In genomic region chr17:61862105-61862574, GRCh38 we compare ENCODE assay signal across 9 cellular contexts. TPM values are rescaled to one million over a fixed set of nuclear protein-coding genes. Genes with fewer than 3 reads are reported as not detected.
DNase-seq lines count a peak whose midpoint lies in the region; ATAC-seq, FAIRE-seq and TF ChIP-seq lines count a peak whose summit lies in the region.
"Had no signal": no experiment of that assay in that cellular context is flagged by ENCODE, and none has a peak within 500 bp of the region (broad histone marks: within the 10 kb centered on the region; RNA-seq: fewer than 3 reads in every experiment).

No MANE protein-coding gene starts in this region.

- H3K79me2 ChIP-seq in Loucy (ENCODE audit: insufficient read depth, low read length) (peaks cover 43% of the 10 kb centered on the region), GM12878 (ENCODE audit: control insufficient read depth, insufficient read depth, low read length) (peaks cover 27% of the 10 kb centered on the region)

- H3K4me1 Mint-ChIP-seq in natural killer cell treated with Interleukin-12 subunit alpha and Interleukin-12 subunit beta and Interleukin-15 and Interleukin-18, amount 100 ng/mL, for 72 hours (ENCODE audit: low read depth in 2 of 2) = peaks cover 15 to 27% of the 10 kb centered on the region in 2 donors

- H4K20me1 ChIP-seq in Loucy (ENCODE audit: insufficient read depth, low read length, poor library complexity, severe bottlenecking) (peaks cover 9% of the 10 kb centered on the region), GM12878 (ENCODE audit: control insufficient read depth, insufficient read depth) (no peaks in the 10 kb centered on the region)

- FAIRE-seq in GM12878 (lab: Jason Lieb, UNC) (peak; percentile 47), kidney (lab: Jason Lieb, UNC) (no peak)

- in situ Hi-C loops in GM12878 (cut with MboI) = no loop called here

- H3K4me3 Mint-ChIP-seq in natural killer cell treated with Interleukin-12 subunit alpha and Interleukin-12 subunit beta and Interleukin-15 and Interleukin-18, amount 100 ng/mL, for 72 hours = peak overlapping the region; percentile 93

- no peaks in the 10 kb centered on the region for H3K9me2 ChIP-seq in Loucy (replicated peaks; ENCODE audit: low read depth, low read length)

- no peaks in the 10 kb centered on the region for H3K9me3 Mint-ChIP-seq in natural killer cell treated with Interleukin-12 subunit alpha and Interleukin-12 subunit beta and Interleukin-15 and Interleukin-18, amount 100 ng/mL, for 72 hours

- no peak for TF ChIP-seq RAD21 in GM12878 (IDR thresholded peaks at IDR 0.05; ENCODE audit: insufficient read depth, low read depth, low read length)

- H3K27me3 ChIP-seq in Loucy (ENCODE audit: insufficient read depth, low read length, poor library complexity, severe bottlenecking) (no peaks in the 10 kb centered on the region), GM12878 (replicated peaks in 1 of 2; ENCODE audit: control insufficient read depth in 2 of 2, insufficient read depth in 2 of 2, low read length in 1 of 2) (no peaks in the 10 kb centered on the region)
- H3K27me3 ChIP-seq: ascending aorta had no signal

- ATAC-seq in GM12878 (no peak; the same call in 2 of the 3 replicates), GM18868 (IDR thresholded peaks at IDR 0.05; ENCODE audit: unreplicated experiment) (no peak), left cardiac atrium (no peak)
- no peak for ATAC-seq in natural killer cell treated with Interleukin-12 subunit alpha and Interleukin-12 subunit beta and Interleukin-15 and Interleukin-18, amount 100 ng/mL, for 72 hours
- ATAC-seq in activated CD4-positive, CD25-positive, alpha-beta regulatory T cell treated with anti-CD3 and anti-CD28 coated beads, Interleukin-2, amount 50 U/mL, for 24 hours = no peak

- no peaks in the 10 kb centered on the region for H3K27me3 Mint-ChIP-seq in natural killer cell treated with Interleukin-12 subunit alpha and Interleukin-12 subunit beta and Interleukin-15 and Interleukin-18, amount 100 ng/mL, for 72 hours

- H3K4me2 ChIP-seq in Loucy (ENCODE audit: low read depth, low read length, poor library complexity, severe bottlenecking) (peak overlapping the region; percentile 90), GM12878 (ENCODE audit: control insufficient read depth, insufficient read depth) (peak overlapping the region; percentile 88)

- H3K9me3 ChIP-seq in Loucy (ENCODE audit: insufficient read depth, low read depth, low read length) = no peaks in the 10 kb centered on the region
- H3K9me3 ChIP-seq in GM12878 (replicated peaks; ENCODE audit: control insufficient read depth, insufficient read depth, low read length) = no peaks in the 10 kb centered on the region
- no peaks in the 10 kb centered on the region for H3K9me3 ChIP-seq in kidney (ENCODE audit: control insufficient read depth in 1 of 2, low read length in 2 of 2)
- H3K9me3 ChIP-seq: ascending aorta had no signal

- intact Hi-C loops in GM12878 (cut with micrococcal nuclease; ENCODE audit: unreplicated experiment) (loop anchor here (5.0 kb wide), 1 partner anchor 245 kb away; no protein-coding TSS in a partner anchor), kidney (cut with DNase I) (no loop called here), left cardiac atrium (cut with DNase I) (no loop called here)

- H3K36me3 Mint-ChIP-seq in natural killer cell treated with Interleukin-12 subunit alpha and Interleukin-12 subunit beta and Interleukin-15 and Interleukin-18, amount 100 ng/mL, for 72 hours = peaks cover 4% of the 10 kb centered on the region

- peaks cover 40% of the 10 kb centered on the region for H3K4me1 ChIP-seq in Loucy (ENCODE audit: insufficient read depth, low read length, poor library complexity, severe bottlenecking)
- H3K4me1 ChIP-seq in GM12878 (ENCODE audit: control insufficient read depth, insufficient read depth, low read length) = peaks cover 3% of the 10 kb centered on the region; the same call in 1 of the 2 replicates
- H3K4me1 ChIP-seq in kidney (ENCODE audit: control insufficient read depth in 1 of 2, insufficient read depth in 1 of 2, low read depth in 1 of 2, low read length in 2 of 2) = peaks cover 0 to 4% of the 10 kb centered on the region in 2 donors
- H3K4me1 ChIP-seq: ascending aorta had no signal

- no peak for TF ChIP-seq POLR2A in GM12878 (IDR thresholded peaks at IDR 0.05; ENCODE audit: low read depth, low read length)

- H3K27ac Mint-ChIP-seq in natural killer cell treated with Interleukin-12 subunit alpha and Interleukin-12 subunit beta and Interleukin-15 and Interleukin-18, amount 100 ng/mL, for 72 hours = peak overlapping the region; percentile 84 to 90

- DNase-seq in GM12878 (ENCODE audit: low read depth, low spot score) = no peak
- no peak for DNase-seq in natural killer cell treated with Interleukin-12 subunit alpha and Interleukin-12 subunit beta and Interleukin-15 and Interleukin-18, amount 100 ng/mL, for 72 hours (ENCODE audit: low spot score)
- no peak for DNase-seq in kidney
- DNase-seq in left cardiac atrium = no peak

- POLR2A ChIA-PET in GM12878 (lab: Charles Lee) = interaction anchor here (2.2 kb wide), 1 partner anchor 23 kb away, joined by 6 read pairs; no protein-coding TSS in a partner anchor

- WGBS in GM12878 (ENCODE audit: insufficient coverage, insufficient replicate concordance, low lambda C conversion rate, missing lambda C conversion rate) = 0% methylated on average over 1 of the region's 1 CpG

- no peak for TF ChIP-seq EP300 in GM12878 (IDR thresholded peaks at IDR 0.05; ENCODE audit: borderline replicate concordance in 1 of 2, control insufficient read depth in 1 of 2, low read depth in 2 of 2, low read length in 2 of 2)

- peaks cover 5% of the 10 kb centered on the region; the same call in 1 of the 2 replicates for H3K36me3 ChIP-seq in Loucy (ENCODE audit: insufficient read depth, low read length)
- H3K36me3 ChIP-seq in GM12878 (ENCODE audit: control insufficient read depth in 2 of 2, insufficient read depth in 2 of 2, low read length in 1 of 2) = peaks cover 0 to 3% of the 10 kb centered on the region in 2 experiments; a peak in 1 of 4 replicates
- peaks cover 0 to under 1% of the 10 kb centered on the region in 2 donors for H3K36me3 ChIP-seq in kidney (ENCODE audit: control insufficient read depth in 1 of 2, insufficient read depth in 2 of 2, low read length in 2 of 2)
- H3K36me3 ChIP-seq: ascending aorta had no signal

- TF ChIP-seq CTCF in Loucy (conservative IDR thresholded peaks at IDR 0.05; ENCODE audit: low read length) = no peak
- no peak for TF ChIP-seq CTCF in GM12878 (IDR thresholded peaks at IDR 0.05 in 2 of 3, conservative IDR thresholded peaks at IDR 0.05 in 1 of 3; ENCODE audit: control insufficient read depth in 2 of 3, extremely low read depth in 1 of 3, insufficient read depth in 1 of 3, low read depth in 3 of 3, low read length in 3 of 3)
- TF ChIP-seq CTCF in kidney (IDR thresholded peaks at IDR 0.05; ENCODE audit: borderline replicate concordance, extremely low read depth, insufficient read depth) = no peak

- 0 out of 2 replicates have a peak, but pooled peaks cover 3% of the 10 kb centered on the region for H3F3A ChIP-seq in Loucy (ENCODE audit: low read depth)

- RAD21 ChIA-PET in GM12878 (lab: Charles Lee; ENCODE audit: unreplicated experiment) = interaction anchor here (0.5 to 5.0 kb wide), 9 partner anchors 10 to 340 kb away, joined by 3 to 31 read pairs (median 3); no protein-coding TSS in a partner anchor

- BruUV-seq in GM12878 (replicated peaks; lab: Mats Ljungman, UMichigan) = no TSS peak

- H3K27ac ChIP-seq in GM12878 (ENCODE audit: control insufficient read depth, insufficient read depth) (peak overlapping the region; percentile 97), kidney (ENCODE audit: low read depth in 2 of 2, low read length in 2 of 2) (no peak overlapping the region)

- H3K9ac ChIP-seq in Loucy (ENCODE audit: low read depth, low read length, poor library complexity, severe bottlenecking) = peak overlapping the region; percentile 79
- peak overlapping the region; percentile 96 for H3K9ac ChIP-seq in GM12878 (ENCODE audit: control insufficient read depth, insufficient read depth, low read length)
- no peak overlapping the region for H3K9ac ChIP-seq in kidney (ENCODE audit: low read length in 2 of 2)

- peak overlapping the region; percentile 71; the same call in 1 of the 2 replicates for H3K4me3 ChIP-seq in GM08714 (ENCODE audit: low read length)
- H3K4me3 ChIP-seq in Loucy (ENCODE audit: low read length, poor library complexity, severe bottlenecking) = peak overlapping the region; percentile 80
- peak overlapping the region; percentile 98 for H3K4me3 ChIP-seq in GM12878
- no peak overlapping the region for H3K4me3 ChIP-seq in kidney (ENCODE audit: low read length in 2 of 2)

- SMC1A ChIA-PET in GM12878 (lab: Charles Lee; ENCODE audit: uncharacterized antibody, unreplicated experiment) = interaction anchor here (0.6 to 6.0 kb wide), 13 partner anchors 11 to 450 kb away, joined by 3 to 35 read pairs (median 3); no protein-coding TSS in a partner anchor

- CTCF ChIA-PET in GM12878 (lab: Yijun Ruan, JAX) = interaction anchor here (0.6 to 4.9 kb wide), 12 partner anchors 11 to 1277 kb away, joined by 3 to 52 read pairs (median 4); no protein-coding TSS in a partner anchor

- H2AFZ ChIP-seq in Loucy (ENCODE audit: low read length) (no peak overlapping the region), GM12878 (ENCODE audit: control insufficient read depth, low read depth, low read length) (peak overlapping the region; percentile 11)

TF ChIP-seq in GM12878, 131 proteins besides CTCF, POLR2A, EP300 and RAD21 (continues in another document):
- no peak for TF ChIP-seq TCF7 (IDR thresholded peaks at IDR 0.05; ENCODE audit: borderline replicate concordance)

RNA-seq across cellular contexts. Expression of gene BRIP1, which starts 1.2 kb away (rescaled TPM):
- 65.4 and 73.6 TPM in 2 replicates for total RNA-seq in GM12878 (2013; cell fraction: nucleolus; rRNA removed)
- total RNA-seq in GM12878 (2014; rRNA removed) = 20.0 and 23.1 TPM in 2 replicates
- total RNA-seq in GM12878 (2014; rRNA removed; fragmentation: Illumina TruSeq; extraction: Trizol) = 24.2 and 25.6 TPM in 2 replicates
- total RNA-seq in GM12878 (2021) = 14.5 and 15.0 TPM in 2 replicates
- 2.6 TPM for polyA plus RNA-seq in GM12878 (2011; ENCODE audit: low read depth)
- 12.3 and 20.7 TPM in 2 replicates for polyA plus RNA-seq in GM12878 (2011; rRNA removed)
- 4.4 and 5.3 TPM in 2 replicates for polyA plus RNA-seq in GM12878 (2011; cell fraction: cytosol; rRNA removed)
- polyA plus RNA-seq in GM12878 (2011; cell fraction: nucleus; rRNA removed) = 9.0 and 11.1 TPM in 2 replicates
- polyA plus RNA-seq in GM12878 (2012) = 4.9 and 6.0 TPM in 2 replicates
- 18.6 and 22.4 TPM in 2 replicates for polyA plus RNA-seq in GM12878 (2014; fragmentation: Illumina TruSeq; extraction: Trizol)
- polyA plus RNA-seq in GM12878 (2014; fragmentation: Nextera tagmentation; extraction: Ambion mirVana) = 1 to 10 TPM; 4.0 to 4.2 TPM
- 8.1 and 8.7 TPM in 2 replicates for polyA plus RNA-seq in GM12878 (2014; rRNA removed)
- 10 to 100 TPM; 12.2 to 13.4 TPM for polyA plus RNA-seq in GM12878 (2016; fragmentation: Nextera tagmentation; extraction: Ambion mirVana)
- polyA minus RNA-seq in GM12878 (2011; rRNA and poly(A)+ RNA removed) = 32.0 and 34.5 TPM in 2 replicates
- 6.3 and 7.4 TPM in 2 replicates for polyA minus RNA-seq in GM12878 (2011; cell fraction: cytosol; rRNA and poly(A)+ RNA removed)
- polyA minus RNA-seq in GM12878 (2011; cell fraction: nucleus; rRNA and poly(A)+ RNA removed) = 21.9 and 47.4 TPM in 2 replicates
- 10 to 100 TPM; 10.8 to 23.1 TPM for total RNA-seq in natural killer cell treated with Interleukin-12 subunit alpha and Interleukin-12 subunit beta and Interleukin-15 and Interleukin-18, amount 100 ng/mL, for 72 hours
- 0.54 TPM for total RNA-seq in kidney
- polyA plus RNA-seq in kidney (ENCODE audit: insufficient read depth, low read depth, low replicate concordance) = not detected
- under 1 TPM; 0.10 to 0.77 TPM for total RNA-seq in left cardiac atrium
- total RNA-seq: ascending aorta had no signal

Comparison
In these comparisons a context has a peak if more than half of its experiments do, and no peak if none do; other contexts are left out.
1. H3K4me3 ChIP-seq: peak in GM08714 (single experiment), Loucy (single experiment) and GM12878 (single experiment); none in kidney (0 of 2).
2. H3K9ac ChIP-seq: peak in Loucy (single experiment) and GM12878 (single experiment); none in kidney (0 of 2).